8 cellular contexts compared by ENCODE assay signal in the genomic region with DNA sequence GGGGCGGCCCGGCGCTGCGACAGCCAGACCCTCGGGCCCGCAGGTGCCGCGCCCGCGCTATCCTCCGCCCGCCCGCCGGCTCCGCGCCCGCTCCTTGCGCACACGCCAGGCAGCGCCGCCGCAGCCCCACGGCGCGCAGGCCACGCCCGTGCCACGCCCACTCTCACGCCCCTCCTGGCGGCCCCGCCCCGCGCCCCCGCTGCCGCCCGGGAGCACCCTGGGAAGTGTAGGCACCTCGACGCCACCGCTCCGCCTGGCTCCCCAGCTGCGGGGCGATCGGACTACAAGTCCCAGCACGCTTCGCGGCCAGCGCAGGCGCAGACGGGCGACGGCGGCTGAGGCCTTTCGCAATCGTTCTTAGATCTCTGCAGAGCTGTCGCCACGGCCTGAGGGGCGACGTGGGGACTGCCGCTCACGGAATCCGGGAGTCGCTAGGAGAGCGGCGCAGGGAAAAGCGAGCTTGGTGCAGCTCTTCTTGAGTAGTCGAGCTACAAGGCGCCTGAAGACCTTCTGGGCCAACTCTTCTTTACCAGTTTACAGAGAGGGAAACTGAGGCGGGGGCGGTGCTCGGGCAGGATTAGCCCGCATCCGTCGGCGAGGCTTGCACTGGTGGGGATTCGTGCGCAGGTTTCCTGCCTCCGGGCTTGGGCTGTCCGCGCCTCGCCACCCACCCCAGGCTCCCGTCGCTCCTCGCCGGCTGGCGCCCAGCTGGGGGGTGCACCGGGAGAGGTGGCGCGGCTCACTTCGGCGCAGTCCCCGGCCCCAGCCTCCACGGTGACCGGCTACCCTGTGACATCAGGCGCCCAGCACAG. TPM values are rescaled to one million over a fixed set of nuclear protein-coding genes. Genes with fewer than 3 reads are reported as not detected.
A peak's percentile ranks its signal among the peaks of the same experiment; 100 is the strongest.
DNase-seq lines count a peak whose midpoint lies in the region; ATAC-seq lines count a peak whose summit lies in the region.

Gene ABLIM2 (minus strand): TSS at position 104 of the 812 bp plus-strand sequence. CDS start 124 bp downstream, outside the sequence.

- H3K27me3 ChIP-seq in endocrine pancreas (ENCODE audit: control insufficient read depth, insufficient read depth, low read length) (no peaks in the 10 kb centered on the region), mesendoderm (ENCODE audit: insufficient read depth, low read length, poor library complexity) (peaks cover 15% of the 10 kb centered on the region)

- no peaks in the 10 kb centered on the region for H3K79me2 ChIP-seq in mesendoderm (ENCODE audit: control insufficient read depth, insufficient read depth, low read length)

- no peak within 1 kb of the TSS for H3K27ac ChIP-seq in mesendoderm (ENCODE audit: low read depth, low read length)

- no peak within 1 kb of the TSS for H3K23ac ChIP-seq in mesendoderm (ENCODE audit: low read length)

- peak within 1 kb of the TSS; percentile 89 for H3K4me3 Mint-ChIP-seq in activated CD8-positive, alpha-beta memory T cell treated with anti-CD3 and anti-CD28 coated beads, Interleukin-2, amount 10 ng/mL, durations not matched to agents 7 days and 5 days

- no peaks in the 10 kb centered on the region for H3K9me3 Mint-ChIP-seq in activated CD8-positive, alpha-beta memory T cell treated with anti-CD3 and anti-CD28 coated beads, Interleukin-2, amount 10 ng/mL, durations not matched to agents 7 days and 5 days (ENCODE audit: low read depth)

- H2BK5ac ChIP-seq in mesendoderm (ENCODE audit: low read length), result no peak within 1 kb of the TSS

- H3K4me3 ChIP-seq in endocrine pancreas (ENCODE audit: control insufficient read depth, insufficient read depth, low read length) (no peak within 1 kb of the TSS), mesendoderm (ENCODE audit: low read length) (peak within 1 kb of the TSS; percentile 67)

- no peak within 1 kb of the TSS for H2AK5ac ChIP-seq in mesendoderm (ENCODE audit: low read length)

- H3K18ac ChIP-seq in mesendoderm (ENCODE audit: low read length), result no peak within 1 kb of the TSS

- no peak within 1 kb of the TSS for H4K5ac ChIP-seq in mesendoderm (ENCODE audit: low read length)

- H3K56ac ChIP-seq in mesendoderm (ENCODE audit: low read length), result peak within 1 kb of the TSS; percentile 80

- peaks cover 18% of the 10 kb centered on the region for H3K27me3 Mint-ChIP-seq in activated CD8-positive, alpha-beta memory T cell treated with anti-CD3 and anti-CD28 coated beads, Interleukin-2, amount 10 ng/mL, durations not matched to agents 7 days and 5 days

- DNase-seq in COLO829 (ENCODE audit: low spot score), result peak; percentile 94
- DNase-seq in HT1080 (ENCODE audit: low read depth), result peak; percentile 92
- peak; percentile 91 to 96 for DNase-seq in NOMO-1 (lab: John Stamatoyannopoulos, UW; ENCODE audit: unreplicated experiment in 2 of 2)
- peak; percentile 98 for DNase-seq in activated CD8-positive, alpha-beta memory T cell treated with anti-CD3 and anti-CD28 coated beads, Interleukin-2, amount 10 ng/mL, durations not matched to agents 7 days and 5 days
- peak; percentile 98 for DNase-seq in mesendoderm
- DNase-seq in stimulated activated CD8-positive, alpha-beta memory T cell treated with anti-CD3 and anti-CD28 coated beads, Interleukin-12 subunit alpha, Interleukin-12 subunit beta, amount 100 ng/mL, for 4 hours (ENCODE audit: low read depth), result peak; percentile 98

- no peak within 1 kb of the TSS for H3K4ac ChIP-seq in mesendoderm (ENCODE audit: low read depth, low read length)

- peak within 1 kb of the TSS; percentile 67 for H3K9ac ChIP-seq in endocrine pancreas (ENCODE audit: control insufficient read depth, insufficient read depth, low read length)
- H3K9ac ChIP-seq in mesendoderm (ENCODE audit: low read length), result peak within 1 kb of the TSS; percentile 73

- H4K8ac ChIP-seq in mesendoderm (ENCODE audit: low read depth, low read length), result no peak within 1 kb of the TSS

- no peaks in the 10 kb centered on the region for H3K36me3 ChIP-seq in endocrine pancreas (ENCODE audit: control insufficient read depth, insufficient read depth, low read length)
- H3K36me3 ChIP-seq in mesendoderm (ENCODE audit: control insufficient read depth, insufficient read depth, low read length), result no peaks in the 10 kb centered on the region

- peaks cover 11% of the 10 kb centered on the region for H3K4me1 Mint-ChIP-seq in activated CD8-positive, alpha-beta memory T cell treated with anti-CD3 and anti-CD28 coated beads, Interleukin-2, amount 10 ng/mL, durations not matched to agents 7 days and 5 days

- peak within 1 kb of the TSS; percentile 98 for H3K4me2 ChIP-seq in mesendoderm (ENCODE audit: low read length)

- H3K79me1 ChIP-seq in mesendoderm (ENCODE audit: low read length), result no peaks in the 10 kb centered on the region

- H2BK120ac ChIP-seq in mesendoderm (ENCODE audit: low read depth, low read length), result no peak within 1 kb of the TSS

- CTCF ChIA-PET in activated CD8-positive, alpha-beta memory T cell treated with anti-CD3 and anti-CD28 coated beads, Interleukin-2, amount 10 ng/mL, durations not matched to agents 7 days and 5 days (lab: Charles Lee), result interaction anchor here (1.0 to 1.5 kb wide), 4 partner anchors 18 to 354 kb away, joined by 3 to 7 read pairs (median 4); no protein-coding TSS in a partner anchor

- no peak within 1 kb of the TSS for H2BK15ac ChIP-seq in mesendoderm (replicated peaks; ENCODE audit: low read depth)

- H3K4me1 ChIP-seq in endocrine pancreas (ENCODE audit: control insufficient read depth, insufficient read depth, low read length) (no peaks in the 10 kb centered on the region), mesendoderm (ENCODE audit: control insufficient read depth, low read depth, low read length) (peaks cover 1% of the 10 kb centered on the region)

- ATAC-seq in GM21367 (IDR thresholded peaks at IDR 0.05; ENCODE audit: unreplicated experiment), result peak; percentile 95
- peak; percentile 99 for ATAC-seq in activated CD8-positive, alpha-beta memory T cell treated with anti-CD3 and anti-CD28 coated beads, Interleukin-2, amount 10 ng/mL, durations not matched to agents 7 days and 5 days

- no peaks in the 10 kb centered on the region for H3K36me3 Mint-ChIP-seq in activated CD8-positive, alpha-beta memory T cell treated with anti-CD3 and anti-CD28 coated beads, Interleukin-2, amount 10 ng/mL, durations not matched to agents 7 days and 5 days

- H3K27ac Mint-ChIP-seq in activated CD8-positive, alpha-beta memory T cell treated with anti-CD3 and anti-CD28 coated beads, Interleukin-2, amount 10 ng/mL, durations not matched to agents 7 days and 5 days, result peak within 1 kb of the TSS; percentile 75

- H3K9me3 ChIP-seq in endocrine pancreas (ENCODE audit: control insufficient read depth, low read length), result no peaks in the 10 kb centered on the region

- WGBS in mesendoderm (ENCODE audit: extremely low coverage, insufficient coverage, low lambda C conversion rate), result no CpG with 5 or more reads among the region's 94 CpGs

RNA-seq across cellular contexts. Expression of gene ABLIM2, which starts in this region (rescaled TPM):
- total RNA-seq in HT1080 (2014; rRNA removed; shearing (Covaris generic)), result 0.19 TPM in 1 of 2 replicates, not detected in the other
- polyA plus RNA-seq in HT1080 (2015; cell fraction: cytosol; rRNA removed), result not detected in 2 replicates
- polyA plus RNA-seq in HT1080 (2015; cell fraction: nucleus; rRNA removed), result not detected in 2 replicates
- under 1 TPM in 1 of 2 experiments, not detected in 1; 0.19 TPM for total RNA-seq in activated CD8-positive, alpha-beta memory T cell treated with anti-CD3 and anti-CD28 coated beads, Interleukin-2, amount 10 ng/mL, durations not matched to agents 7 days and 5 days
- 0.45 TPM for polyA plus RNA-seq in mesendoderm (2013, experiment 1 of 2)
- 0.55 TPM for polyA plus RNA-seq in mesendoderm (2013, experiment 2 of 2)

Comparison
In these comparisons a context has a peak if more than half of its experiments do, and no peak if none do; other contexts are left out.
1. Peak in DNase-seq in HT1080; RNA of the gene not detected or under 1 TPM.
2. Peak in DNase-seq and ATAC-seq in activated CD8-positive, alpha-beta memory T cell treated with anti-CD3 and anti-CD28 coated beads, Interleukin-2, amount 10 ng/mL, durations not matched to agents 7 days and 5 days; RNA of the gene not detected or under 1 TPM.